8 cellular contexts compared by ENCODE assay signal in genomic region chr17:75625813-75626486, GRCh38. TPM values are rescaled to one million over a fixed set of nuclear protein-coding genes. Genes with fewer than 3 reads are reported as not detected.
DNase-seq lines count a peak whose midpoint lies in the region; ATAC-seq and TF ChIP-seq lines count a peak whose summit lies in the region.

No MANE protein-coding gene starts in this region.

- peaks cover 0 to 12% (median 2%) of the 10 kb centered on the region in 3 donors for H3K4me1 Mint-ChIP-seq in naive B cell

- H3K27ac ChIP-seq in OCI-LY3 (ENCODE audit: low read length) (no peak overlapping the region), colonic mucosa (no peak overlapping the region)

- peaks cover 3% of the 10 kb centered on the region for H3K36me3 ChIP-seq in OCI-LY3 (replicated peaks; ENCODE audit: low read depth, low read length)
- H3K36me3 ChIP-seq in colonic mucosa, result no peaks in the 10 kb centered on the region

- no peaks in the 10 kb centered on the region for H3K27me3 Mint-ChIP-seq in naive B cell

- H3K4me2 ChIP-seq in OCI-LY3 (ENCODE audit: low read length), result no peak overlapping the region

- no peaks in the 10 kb centered on the region for H4K20me1 ChIP-seq in OCI-LY3 (ENCODE audit: insufficient read depth, low read length)

- TF ChIP-seq CTCF in OCI-LY3 (IDR thresholded peaks at IDR 0.05; ENCODE audit: low read depth, low read length) (peak; percentile 62), colonic mucosa (IDR thresholded peaks at IDR 0.05) (peak; percentile 27)

- no peaks in the 10 kb centered on the region for H3K27me3 ChIP-seq in OCI-LY3 (ENCODE audit: low read depth, low read length)
- no peaks in the 10 kb centered on the region for H3K27me3 ChIP-seq in colonic mucosa

- no peak overlapping the region for H3K4me3 Mint-ChIP-seq in naive B cell

- H3K4me3 ChIP-seq in OCI-LY3 (ENCODE audit: low read length) (no peak overlapping the region), colonic mucosa (no peak overlapping the region)

- DNase-seq in Right ventricle myocardium inferior (ENCODE audit: missing footprints) (no peak), cardiac septum (ENCODE audit: low spot score) (no peak), colonic mucosa (no peak), naive B cell (peak; percentile 15), middle frontal gyrus (ENCODE audit: extremely low spot score, low spot score) (no peak)
- DNase-seq in effector CD8-positive, alpha-beta T cell (lab: John Stamatoyannopoulos, UW), result no peak

- H3K27ac Mint-ChIP-seq in naive B cell, result peak overlapping the region in 3 of 6 donors; percentile 41 to 57 (median 49)

- no peaks in the 10 kb centered on the region for H3K9me3 Mint-ChIP-seq in naive B cell

- no peaks in the 10 kb centered on the region for H3K9me3 ChIP-seq in OCI-LY3 (ENCODE audit: insufficient read depth, low read length)
- no peaks in the 10 kb centered on the region for H3K9me3 ChIP-seq in colonic mucosa

- H3K9ac ChIP-seq in OCI-LY3 (ENCODE audit: low read length) (no peak overlapping the region), colonic mucosa (ENCODE audit: low read depth in 2 of 2, low read length in 2 of 2) (no peak overlapping the region)

- ATAC-seq in Right ventricle myocardium inferior (peak; percentile 44), naive B cell (ENCODE audit: low read depth in 2 of 2) (peak; percentile 55 to 70), HG02678 (IDR thresholded peaks at IDR 0.05; ENCODE audit: unreplicated experiment) (no peak)

- no peaks in the 10 kb centered on the region for H3K79me2 ChIP-seq in OCI-LY3 (ENCODE audit: low read length)

- H3K36me3 Mint-ChIP-seq in naive B cell, result peaks cover 0 to 11% of the 10 kb centered on the region in 2 donors

- no peak overlapping the region for H2AFZ ChIP-seq in OCI-LY3 (ENCODE audit: low read depth, low read length)

- intact Hi-C loops in Right ventricle myocardium inferior (cut with DNase I), result no loop called here
- intact Hi-C loops in cardiac septum (cut with DNase I), result no loop called here
- intact Hi-C loops in colonic mucosa (cut with DNase I), result no loop called here

- H3K4me1 ChIP-seq in OCI-LY3 (ENCODE audit: low read length) (no peaks in the 10 kb centered on the region), colonic mucosa (no peaks in the 10 kb centered on the region)

RNA-seq across cellular contexts. Expression of gene SMIM5, which starts 7.3 kb away (rescaled TPM):
- total RNA-seq in Right ventricle myocardium inferior (11.4 TPM), cardiac septum (1.7 TPM), colonic mucosa (10 to 100 TPM in 1 of 2 donors, 1 to 10 TPM in 1; 5.1 to 39.9 TPM)
- polyA plus RNA-seq in naive B cell (ENCODE audit: low read depth in 6 of 6), result 1 to 10 TPM in 2 of 6 donors, under 1 TPM in 2, not detected in 2; 0.24 to 1.3 (median 1.1) TPM

RNA-seq across cellular contexts. Expression of gene MYO15B, which starts 38.4 kb away (rescaled TPM):
- total RNA-seq in Right ventricle myocardium inferior (43.7 TPM), cardiac septum (62.8 TPM), colonic mucosa (100 to 1,000 TPM; 210 to 462 TPM)
- polyA plus RNA-seq in naive B cell (ENCODE audit: low read depth in 6 of 6), result 1 to 10 TPM; 2.9 to 5.9 (median 3.5) TPM

RNA-seq across cellular contexts. Expression of gene RECQL5, which starts 41.0 kb away (rescaled TPM):
- 15.9 TPM for total RNA-seq in Right ventricle myocardium inferior
- total RNA-seq in cardiac septum, result 11.3 TPM
- 10 to 100 TPM; 18.7 to 43.1 TPM for total RNA-seq in colonic mucosa
- polyA plus RNA-seq in naive B cell (ENCODE audit: low read depth in 6 of 6), result 10 to 100 TPM in 5 of 6 donors, 1 to 10 TPM in 1; 3.6 to 29.4 (median 16.3) TPM

RNA-seq across cellular contexts. Expression of gene SAP30BP, which starts 41.2 kb away (rescaled TPM):
- total RNA-seq in Right ventricle myocardium inferior (47.4 TPM), cardiac septum (47.2 TPM), colonic mucosa (10 to 100 TPM; 68.0 to 68.1 TPM)
- 100 to 1,000 TPM in 1 of 6 donors, 10 to 100 TPM in 5; 72.3 to 105 (median 95.6) TPM for polyA plus RNA-seq in naive B cell (ENCODE audit: low read depth in 6 of 6)
